Comparison of ENCODE assay signal across 26 cellular contexts in genomic region chr13:24133396-24133795, GRCh38. TPM values are rescaled to one million over a fixed set of nuclear protein-coding genes. Genes with fewer than 3 reads are reported as not detected.
DNase-seq lines count a peak whose midpoint lies in the region; ATAC-seq and TF ChIP-seq lines count a peak whose summit lies in the region.
"Had no signal": no experiment of that assay in that cellular context is flagged by ENCODE, and none has a peak within 500 bp of the region (broad histone marks: within the 10 kb centered on the region; RNA-seq: fewer than 3 reads in every experiment).

No MANE protein-coding gene starts in this region.

- H3K4me1 Mint-ChIP-seq in activated naive CD4-positive, alpha-beta T cell treated with anti-CD3 and anti-CD28 coated beads, Interleukin-2, amount 10 ng/mL, durations not matched to agents 7 days and 5 days: peaks cover 10% of the 10 kb centered on the region
- H3K4me1 Mint-ChIP-seq in activated naive CD4-positive, alpha-beta T cell treated with anti-CD3 and anti-CD28 coated beads for 36 hours (ENCODE audit: low read depth): no peaks in the 10 kb centered on the region
- peaks cover 4% of the 10 kb centered on the region for H3K4me1 Mint-ChIP-seq in endodermal cell
- H3K4me1 Mint-ChIP-seq: IgD-negative memory B cell had no signal

- no peaks in the 10 kb centered on the region; the same call in 1 of the 2 replicates for H3K27me3 ChIP-seq in IMR-90 (ENCODE audit: control insufficient read depth, insufficient read depth, low read length)
- no peaks in the 10 kb centered on the region for H3K27me3 ChIP-seq in neuronal stem cell (ENCODE audit: control insufficient read depth in 3 of 3, insufficient read depth in 3 of 3, low read depth in 1 of 3, low read length in 3 of 3)
- peaks cover 0 to 9% (median 0%) of the 10 kb centered on the region in 7 donors for H3K27me3 ChIP-seq in heart right ventricle
- no peaks in the 10 kb centered on the region for H3K27me3 ChIP-seq in endodermal cell (ENCODE audit: control insufficient read depth, insufficient read depth, low read length, poor library complexity, severe bottlenecking)
- H3K27me3 ChIP-seq: BLaER1, SJSA1 had no signal

- no peak overlapping the region for H3K4me3 Mint-ChIP-seq in activated naive CD4-positive, alpha-beta T cell treated with anti-CD3 and anti-CD28 coated beads, Interleukin-2, amount 10 ng/mL, durations not matched to agents 7 days and 5 days
- no peak overlapping the region for H3K4me3 Mint-ChIP-seq in activated naive CD4-positive, alpha-beta T cell treated with anti-CD3 and anti-CD28 coated beads for 36 hours
- H3K4me3 Mint-ChIP-seq in endodermal cell: no peak overlapping the region
- H3K4me3 Mint-ChIP-seq: CD4-positive, CD25-positive, alpha-beta regulatory T cell; H9; HFFc6; IgD-negative memory B cell had no signal

- 75% methylated on average over 5 of the region's 5 CpGs; no CpG with 5 or more reads in 1 of the 2 experiments for WGBS in IMR-90 (ENCODE audit: extremely low coverage in 2 of 2, insufficient read length in 1 of 2), 2 experiments
- WGBS in neuronal stem cell (ENCODE audit: extremely low coverage in 2 of 2, insufficient read length in 2 of 2, insufficient replicate concordance in 1 of 2), 2 donors: no CpG with 5 or more reads among the region's 5 CpGs
- 73 to 81% methylated on average over 5 of the region's 5 CpGs for WGBS in heart right ventricle, 2 donors
- WGBS in endodermal cell (ENCODE audit: insufficient coverage in 1 of 2, insufficient read length in 1 of 2), 2 experiments: 85 to 91% methylated on average over 5 of the region's 5 CpGs

- H3K18ac ChIP-seq in IMR-90 (ENCODE audit: low read depth, low read length) (no peak overlapping the region), neuronal stem cell (ENCODE audit: low read length) (peak overlapping the region; percentile 21)

- H2AFZ ChIP-seq in IMR-90 (replicated peaks; ENCODE audit: low read length, poor library complexity) (no peak overlapping the region), neuronal stem cell (ENCODE audit: low read length) (no peak overlapping the region)
- H2AFZ ChIP-seq: PC-9 had no signal

- peaks cover 10% of the 10 kb centered on the region for H3K9me3 Mint-ChIP-seq in activated naive CD4-positive, alpha-beta T cell treated with anti-CD3 and anti-CD28 coated beads, Interleukin-2, amount 10 ng/mL, durations not matched to agents 7 days and 5 days
- H3K9me3 Mint-ChIP-seq in activated naive CD4-positive, alpha-beta T cell treated with anti-CD3 and anti-CD28 coated beads for 36 hours: peaks cover 11% of the 10 kb centered on the region
- H3K9me3 Mint-ChIP-seq in endodermal cell: peaks cover 12% of the 10 kb centered on the region

- POLR2A ChIA-PET in IMR-90 (lab: Charles Lee; ENCODE audit: unreplicated experiment): no interaction called here

- no peak overlapping the region for H2BK15ac ChIP-seq in IMR-90 (ENCODE audit: low read depth, low read length)
- H2BK15ac ChIP-seq in neuronal stem cell (ENCODE audit: low read length): no peak overlapping the region

- H3K27me3 Mint-ChIP-seq in activated naive CD4-positive, alpha-beta T cell treated with anti-CD3 and anti-CD28 coated beads, Interleukin-2, amount 10 ng/mL, durations not matched to agents 7 days and 5 days: peaks cover 22% of the 10 kb centered on the region
- peaks cover 12% of the 10 kb centered on the region for H3K27me3 Mint-ChIP-seq in activated naive CD4-positive, alpha-beta T cell treated with anti-CD3 and anti-CD28 coated beads for 36 hours (ENCODE audit: low read depth)
- H3K27me3 Mint-ChIP-seq in endodermal cell (ENCODE audit: insufficient read depth): no peaks in the 10 kb centered on the region

- H3K4me1 ChIP-seq in IMR-90 (ENCODE audit: control insufficient read depth, insufficient read depth, low read length) (peaks cover 4% of the 10 kb centered on the region), neuronal stem cell (ENCODE audit: control insufficient read depth in 2 of 2, insufficient read depth in 1 of 2, low read depth in 1 of 2, low read length in 2 of 2) (peaks cover 0 to 2% of the 10 kb centered on the region in 2 donors), heart right ventricle (no peaks in the 10 kb centered on the region), endodermal cell (ENCODE audit: control insufficient read depth, insufficient read depth, low read length) (no peaks in the 10 kb centered on the region)

- no TSS peak for BruUV-seq in IMR-90 (replicated peaks; lab: Mats Ljungman, UMichigan)

- no peak for TF ChIP-seq POLR2A in IMR-90 (IDR thresholded peaks at IDR 0.05; ENCODE audit: low read depth, low read length)

- ATAC-seq in IMR-90 (ENCODE audit: low read depth): no peak
- ATAC-seq in HG03460 (IDR thresholded peaks at IDR 0.05; ENCODE audit: unreplicated experiment): no peak
- no peak for ATAC-seq in heart right ventricle

- no peak overlapping the region for H3K4me2 ChIP-seq in IMR-90 (ENCODE audit: low read depth, low read length)
- H3K4me2 ChIP-seq in neuronal stem cell (ENCODE audit: insufficient read depth, low read length, poor library complexity, severe bottlenecking): no peak overlapping the region
- H3K4me2 ChIP-seq: BLaER1, KMS-11, PC-9 had no signal

- H4K8ac ChIP-seq in IMR-90 (ENCODE audit: low read depth in 2 of 2, low read length in 2 of 2): no peak overlapping the region
- H4K8ac ChIP-seq in neuronal stem cell (ENCODE audit: low read depth, low read length): no peak overlapping the region

- no peaks in the 10 kb centered on the region for H3K36me3 Mint-ChIP-seq in activated naive CD4-positive, alpha-beta T cell treated with anti-CD3 and anti-CD28 coated beads, Interleukin-2, amount 10 ng/mL, durations not matched to agents 7 days and 5 days
- peaks cover 3% of the 10 kb centered on the region for H3K36me3 Mint-ChIP-seq in activated naive CD4-positive, alpha-beta T cell treated with anti-CD3 and anti-CD28 coated beads for 36 hours (ENCODE audit: low read depth)
- peaks cover 3% of the 10 kb centered on the region for H3K36me3 Mint-ChIP-seq in endodermal cell (ENCODE audit: low read depth)
- H3K36me3 Mint-ChIP-seq: CD4-positive, CD25-positive, alpha-beta regulatory T cell had no signal

- H3K9ac ChIP-seq in IMR-90 (ENCODE audit: low read depth, low read length) (no peak overlapping the region), neuronal stem cell (ENCODE audit: low read depth, low read length, poor library complexity) (no peak overlapping the region), endodermal cell (ENCODE audit: extremely low read depth, low read length, poor library complexity, severe bottlenecking) (no peak overlapping the region)
- H3K9ac ChIP-seq: BLaER1, KMS-11 had no signal

- intact Hi-C loops in activated naive CD4-positive, alpha-beta T cell treated with anti-CD3 and anti-CD28 coated beads for 36 hours (cut with micrococcal nuclease): no loop called here
- intact Hi-C loops in IMR-90 (cut with micrococcal nuclease): loop anchor here (5.0 kb wide), 1 partner anchor 46 kb away; no protein-coding TSS in a partner anchor
- intact Hi-C loops in heart right ventricle (cut with DNase I): no loop called here

- no peak overlapping the region for H3K4me3 ChIP-seq in IMR-90 (ENCODE audit: insufficient read depth, low read depth, low read length)
- H3K4me3 ChIP-seq in neuronal stem cell (ENCODE audit: low read length in 2 of 2): no peak overlapping the region
- no peak overlapping the region for H3K4me3 ChIP-seq in heart right ventricle
- H3K4me3 ChIP-seq in endodermal cell (ENCODE audit: low read length): no peak overlapping the region
- H3K4me3 ChIP-seq: BLaER1, PC-9, SJSA1 had no signal

- no peak for TF ChIP-seq RAD21 in IMR-90 (IDR thresholded peaks at IDR 0.05; ENCODE audit: low read length)

- TF ChIP-seq CTCF in IMR-90 (conservative IDR thresholded peaks at IDR 0.05; ENCODE audit: low read depth, low read length): no peak
- no peak for TF ChIP-seq CTCF in heart right ventricle (IDR thresholded peaks at IDR 0.05)
- TF ChIP-seq CTCF in endodermal cell (conservative IDR thresholded peaks at IDR 0.05): no peak

- in situ Hi-C loops in IMR-90 (cut with MboI; ENCODE audit: low sequenced_read_pairs): no loop called here

- peak overlapping the region; percentile 54; the same call in 1 of the 2 replicates for H2AK5ac ChIP-seq in IMR-90 (ENCODE audit: low read depth, low read length)
- H2AK5ac ChIP-seq in neuronal stem cell (ENCODE audit: low read depth, low read length): no peak overlapping the region

- H3K9me3 ChIP-seq in IMR-90 (ENCODE audit: control insufficient read depth, insufficient read depth, low read length) (peaks cover 7% of the 10 kb centered on the region), neuronal stem cell (replicated peaks in 1 of 2; ENCODE audit: control insufficient read depth in 2 of 2, insufficient read depth in 1 of 2, low read depth in 1 of 2, low read length in 2 of 2) (peaks cover 2 to 11% of the 10 kb centered on the region in 2 donors), heart right ventricle (peaks cover 0 to 15% (median 5%) of the 10 kb centered on the region in 11 donors), endodermal cell (ENCODE audit: control insufficient read depth, low read length) (peaks cover 11% of the 10 kb centered on the region)
- H3K9me3 ChIP-seq: SJSA1 had no signal

- peak overlapping the region; percentile 62 for H3K27ac Mint-ChIP-seq in activated naive CD4-positive, alpha-beta T cell treated with anti-CD3 and anti-CD28 coated beads, Interleukin-2, amount 10 ng/mL, durations not matched to agents 7 days and 5 days
- no peak overlapping the region for H3K27ac Mint-ChIP-seq in activated naive CD4-positive, alpha-beta T cell treated with anti-CD3 and anti-CD28 coated beads for 36 hours
- no peak overlapping the region for H3K27ac Mint-ChIP-seq in endodermal cell
- H3K27ac Mint-ChIP-seq: HFFc6, IgD-negative memory B cell had no signal

- H2BK5ac ChIP-seq in IMR-90 (ENCODE audit: low read depth, low read length, poor library complexity, severe bottlenecking) (no peak overlapping the region), neuronal stem cell (ENCODE audit: low read length) (peak overlapping the region; percentile 20)

- no peak overlapping the region for H2AK9ac ChIP-seq in IMR-90 (replicated peaks; ENCODE audit: low read depth, low read length, poor library complexity)

- no peak overlapping the region for H3K4ac ChIP-seq in IMR-90 (ENCODE audit: low read depth, low read length)
- H3K4ac ChIP-seq in neuronal stem cell (ENCODE audit: low read length): no peak overlapping the region

- H4K5ac ChIP-seq in IMR-90 (ENCODE audit: low read depth, low read length): no peak overlapping the region

- no peak overlapping the region for H3K56ac ChIP-seq in IMR-90 (ENCODE audit: extremely low read depth, insufficient read depth, low read length)

- no peak overlapping the region for H2BK20ac ChIP-seq in IMR-90 (ENCODE audit: low read depth, low read length)

- no peak overlapping the region for H3K14ac ChIP-seq in IMR-90 (replicated peaks; ENCODE audit: low read depth, low read length)
- no peak overlapping the region for H3K14ac ChIP-seq in neuronal stem cell (ENCODE audit: low read length)

- DNase-seq in activated naive CD4-positive, alpha-beta T cell treated with anti-CD3 and anti-CD28 coated beads, Interleukin-2, amount 10 ng/mL, durations not matched to agents 7 days and 5 days: no peak
- DNase-seq in activated naive CD4-positive, alpha-beta T cell treated with anti-CD3 and anti-CD28 coated beads for 36 hours: no peak
- DNase-seq in IMR-90 (no peak), NCI-H510A treated with DMSO at 0.1 percent for 48 hours (lab: John Stamatoyannopoulos, UW) (peak; percentile 30), neuronal stem cell (ENCODE audit: low spot score) (no peak), heart right ventricle (no peak), endodermal cell (no peak)
- DNase-seq: CD4-positive, CD25-positive, alpha-beta regulatory T cell; COR-L47; DMS79; EL; GDM1; H9; HFFc6; MM.1S; NCI-H187 treated with DMSO at 0.1 percent for 48 hours; NCI-H82; NK-92 treated with Interleukin-12 subunit alpha and Interleukin-12 subunit beta, amount 100 ng/mL, for 24 hours; PC-9; Right ventricle myocardium superior; T-helper 2 cell had no signal

- H4K91ac ChIP-seq in IMR-90 (ENCODE audit: insufficient read depth, low read depth, low read length) (no peak overlapping the region), neuronal stem cell (ENCODE audit: low read depth, low read length, poor library complexity) (no peak overlapping the region)

- CTCF ChIA-PET in activated naive CD4-positive, alpha-beta T cell treated with anti-CD3 and anti-CD28 coated beads, Interleukin-2, amount 10 ng/mL, durations not matched to agents 7 days and 5 days (lab: Charles Lee): no interaction called here
- CTCF ChIA-PET in activated naive CD4-positive, alpha-beta T cell treated with anti-CD3 and anti-CD28 coated beads for 36 hours (lab: Charles Lee): interaction anchor here (0.6 kb wide), 1 partner anchor 32 kb away, joined by 3 read pairs; no protein-coding TSS in a partner anchor
- CTCF ChIA-PET in IMR-90 (lab: Yijun Ruan, JAX): no interaction called here

- H2BK120ac ChIP-seq in IMR-90 (ENCODE audit: low read depth, low read length) (no peak overlapping the region), neuronal stem cell (ENCODE audit: low read depth, low read length) (no peak overlapping the region)

- no peaks in the 10 kb centered on the region for H3K36me3 ChIP-seq in IMR-90 (ENCODE audit: control insufficient read depth, insufficient read depth, low read length)
- H3K36me3 ChIP-seq in neuronal stem cell (replicated peaks in 1 of 2; ENCODE audit: control insufficient read depth in 2 of 2, insufficient read depth in 2 of 2, low read length in 2 of 2): no peaks in the 10 kb centered on the region
- H3K36me3 ChIP-seq in heart right ventricle: no peaks in the 10 kb centered on the region
- H3K36me3 ChIP-seq in endodermal cell (ENCODE audit: control insufficient read depth, insufficient read depth, low read length): no peaks in the 10 kb centered on the region
- H3K36me3 ChIP-seq: BLaER1, SJSA1 had no signal

- H2BK12ac ChIP-seq in neuronal stem cell (ENCODE audit: low read length): no peak overlapping the region

- H3K27ac ChIP-seq in IMR-90 (ENCODE audit: insufficient read depth, low read length) (no peak overlapping the region), neuronal stem cell (replicated peaks; ENCODE audit: low read length) (no peak overlapping the region), heart right ventricle (no peak overlapping the region), endodermal cell (ENCODE audit: low read depth, low read length) (no peak overlapping the region)
- H3K27ac ChIP-seq: BLaER1, KMS-11, PC-9, SJSA1 had no signal

- H3K79me1 ChIP-seq in IMR-90 (ENCODE audit: low read depth in 1 of 2, low read length in 2 of 2) (no peaks in the 10 kb centered on the region), neuronal stem cell (ENCODE audit: low read depth, low read length) (no peaks in the 10 kb centered on the region)

- no peaks in the 10 kb centered on the region for H4K20me1 ChIP-seq in IMR-90 (ENCODE audit: insufficient read depth, low read length)
- H4K20me1 ChIP-seq: BLaER1 had no signal

- dilution Hi-C loops in IMR-90 (cut with HindIII; ENCODE audit: low sequenced_read_pairs, unreplicated experiment): no loop called here

- H3K9me1 ChIP-seq in IMR-90 (ENCODE audit: insufficient read depth, low read length): no peaks in the 10 kb centered on the region

- H3K23ac ChIP-seq in IMR-90 (ENCODE audit: low read depth, low read length) (no peak overlapping the region), neuronal stem cell (ENCODE audit: low read depth, low read length, poor library complexity) (no peak overlapping the region)

RNA-seq across cellular contexts. Expression of gene SPATA13, which starts 27.1 kb away (rescaled TPM):
- total RNA-seq in activated naive CD4-positive, alpha-beta T cell treated with anti-CD3 and anti-CD28 coated beads for 36 hours: 10 to 100 TPM; 56.8 to 57.4 TPM
- 11.4 and 12.5 TPM in 2 replicates for total RNA-seq in IMR-90 (2012; rRNA removed)
- polyA plus RNA-seq in IMR-90 (2012; rRNA removed): 8.4 and 10.5 TPM in 2 replicates
- polyA plus RNA-seq in IMR-90 (2012; cell fraction: cytosol; rRNA removed): 4.7 and 5.1 TPM in 2 replicates
- polyA plus RNA-seq in IMR-90 (2012; cell fraction: nucleus; rRNA removed; ENCODE audit: low replicate concordance): 28.6 and 38.1 TPM in 2 replicates
- 13.0 TPM for polyA plus RNA-seq in neuronal stem cell (2013, experiment 1 of 2)
- polyA plus RNA-seq in neuronal stem cell (2013, experiment 2 of 2): 13.3 TPM
- 10 to 100 TPM in 5 of 10 donors, 1 to 10 TPM in 5; 6.0 to 19.2 (median 10.2) TPM for total RNA-seq in heart right ventricle
- 10 to 100 TPM in 1 of 2 donors, 1 to 10 TPM in 1; 3.3 to 21.4 TPM for polyA plus RNA-seq in heart right ventricle
- total RNA-seq in endodermal cell: 10 to 100 TPM; 19.4 to 24.8 TPM
- 21.3 TPM for polyA plus RNA-seq in endodermal cell (2013, experiment 1 of 2)
- polyA plus RNA-seq in endodermal cell (2013, experiment 2 of 2): 20.5 TPM
